ENCODE assay signal across 17 cellular contexts in genomic region chr1:159250817-159251216, GRCh38. TPM values are rescaled to one million over a fixed set of nuclear protein-coding genes. Genes with fewer than 3 reads are reported as not detected.
DNase-seq lines count a peak whose midpoint lies in the region; ATAC-seq, FAIRE-seq and TF ChIP-seq lines count a peak whose summit lies in the region.
"Had no signal": no experiment of that assay in that cellular context is flagged by ENCODE, and none has a peak within 500 bp of the region (broad histone marks: within the 10 kb centered on the region; RNA-seq: fewer than 3 reads in every experiment).

No MANE protein-coding gene starts in this region.

- peak; percentile 3 for DNase-seq in A673 (ENCODE audit: low spot score)
- DNase-seq in ELR (ENCODE audit: low read depth), result peak; percentile 35
- DNase-seq in NT2/D1 (ENCODE audit: low read depth, low spot score), result peak; percentile 20
- no peak for DNase-seq in epithelial cell of proximal tubule (ENCODE audit: low read depth)
- DNase-seq in NCI-H2107 (lab: John Stamatoyannopoulos, UW), result no peak
- no peak for DNase-seq in aorta
- DNase-seq in cerebellum (ENCODE audit: low spot score), result no peak
- DNase-seq in GM12892 (ENCODE audit: insufficient read length), result no peak
- DNase-seq: activated CD4-positive, alpha-beta memory T cell treated with anti-CD3 and anti-CD28 coated beads, Interleukin-2, amount 10 ng/mL, durations not matched to agents 7 days and 5 days; BE2C; DMS153; gastrocnemius medialis; H7; immature natural killer cell; NCI-H2081 had no signal

- no TSS peak for BruUV-seq in A673 (replicated peaks; lab: Mats Ljungman, UMichigan)

- ATAC-seq in aorta (ENCODE audit: low FRiP score), result no peak
- ATAC-seq: gastrocnemius medialis had no signal

- POLR2A ChIA-PET in A673 (lab: Charles Lee; ENCODE audit: low non-redundant PET), result no interaction called here

- H3K4me3 ChIP-seq in A673 (ENCODE audit: low read depth, low read length, poor library complexity, severe bottlenecking), result no peak overlapping the region
- no peak overlapping the region for H3K4me3 ChIP-seq in NT2/D1 (ENCODE audit: insufficient read length, low read depth)
- no peak overlapping the region for H3K4me3 ChIP-seq in epithelial cell of proximal tubule (ENCODE audit: low read depth, low read length)
- no peak overlapping the region for H3K4me3 ChIP-seq in aorta (ENCODE audit: low read length in 2 of 2)
- H3K4me3 ChIP-seq: gastrocnemius medialis had no signal

- H3K27me3 ChIP-seq in A673 (replicated peaks; ENCODE audit: insufficient read depth, low read depth, low read length, poor library complexity) (peaks cover 16% of the 10 kb centered on the region), NT2/D1 (ENCODE audit: insufficient read depth, insufficient read length) (no peaks in the 10 kb centered on the region), aorta (ENCODE audit: control insufficient read depth in 1 of 2, insufficient read depth in 2 of 2, low read length in 1 of 2) (no peaks in the 10 kb centered on the region)
- H3K27me3 ChIP-seq: BE2C, gastrocnemius medialis had no signal

- H3K4me1 ChIP-seq in A673 (ENCODE audit: insufficient read depth, low read length, poor library complexity, severe bottlenecking) (no peaks in the 10 kb centered on the region), NT2/D1 (ENCODE audit: insufficient read depth, insufficient read length) (no peaks in the 10 kb centered on the region), aorta (ENCODE audit: control insufficient read depth in 1 of 2, insufficient read depth in 2 of 2, low read length in 2 of 2) (no peaks in the 10 kb centered on the region)
- H3K4me1 ChIP-seq: BE2C, gastrocnemius medialis had no signal

- 63 to 65% methylated on average over 8 of the region's 8 CpGs for WGBS in aorta, 2 donors

- no peak for TF ChIP-seq CTCF in A673 (conservative IDR thresholded peaks at IDR 0.05; ENCODE audit: low read depth, low read length)
- peak; percentile 27 for TF ChIP-seq CTCF in epithelial cell of proximal tubule (conservative IDR thresholded peaks at IDR 0.05; ENCODE audit: low read depth, low read length)

- no peaks in the 10 kb centered on the region for H3K9me3 ChIP-seq in A673 (ENCODE audit: low read depth, low read length, poor library complexity, severe bottlenecking)
- H3K9me3 ChIP-seq in NT2/D1 (ENCODE audit: insufficient read depth, low read length), result peaks cover 15% of the 10 kb centered on the region
- peaks cover 7% of the 10 kb centered on the region for H3K9me3 ChIP-seq in aorta (ENCODE audit: control insufficient read depth, low read length)
- H3K9me3 ChIP-seq: BE2C, gastrocnemius medialis had no signal

- H3K27ac ChIP-seq in A673 (ENCODE audit: low read depth, low read length, poor library complexity, severe bottlenecking) (no peak overlapping the region), aorta (ENCODE audit: low read depth in 1 of 2, low read length in 2 of 2) (no peak overlapping the region)
- H3K27ac ChIP-seq: gastrocnemius medialis had no signal

- FAIRE-seq in GM12892 (lab: Jason Lieb, UNC), result no peak

- CTCF ChIA-PET in A673 (lab: Charles Lee), result no interaction called here

- no peaks in the 10 kb centered on the region for H3K36me3 ChIP-seq in A673 (ENCODE audit: insufficient read depth, low read length, poor library complexity, severe bottlenecking)
- H3K36me3 ChIP-seq in NT2/D1 (ENCODE audit: insufficient read depth, insufficient read length, low read length), result no peaks in the 10 kb centered on the region
- no peaks in the 10 kb centered on the region for H3K36me3 ChIP-seq in aorta (ENCODE audit: control insufficient read depth in 1 of 2, insufficient read depth in 2 of 2, low read length in 1 of 2)
- H3K36me3 ChIP-seq: BE2C, gastrocnemius medialis had no signal

- no peak for TF ChIP-seq POLR2A in GM12892 (IDR thresholded peaks at IDR 0.05; ENCODE audit: low read depth, low read length)

- intact Hi-C loops in A673 (cut with micrococcal nuclease; ENCODE audit: unreplicated experiment) (no loop called here), aorta (cut with DNase I) (no loop called here)

- no peak overlapping the region for H3K9ac ChIP-seq in NT2/D1 (ENCODE audit: insufficient read length, low read depth)

RNA-seq across cellular contexts. Expression of gene ACKR1, which starts 46.1 kb away (rescaled TPM):
- total RNA-seq in A673 (2021), result not detected in 2 replicates
- not detected in 2 replicates for total RNA-seq in epithelial cell of proximal tubule
- total RNA-seq in aorta, result 100 to 1,000 TPM; 153 to 226 TPM
- 1 to 10 TPM; 1.4 TPM for polyA plus RNA-seq in aorta
- 4.2 TPM for total RNA-seq in cerebellum
- 2.1 TPM for polyA plus RNA-seq in GM12892 (2012; ENCODE audit: missing spikeins)
- total RNA-seq: activated CD4-positive, alpha-beta memory T cell treated with anti-CD3 and anti-CD28 coated beads, Interleukin-2, amount 10 ng/mL, durations not matched to agents 7 days and 5 days; activated T-helper 1 cell treated with anti-CD3 and anti-CD28 coated beads, Interleukin-12 subunit alpha, Interleukin-12 subunit beta, Interleukin-2, Interleukin-4 antibody, amounts not matched to agents 30 ng/mL and 10 ng/mL and 1 ng/mL, durations not matched to agents 14 hours and 24 hours and 36 hours; H7 had no signal
- polyA plus RNA-seq: immature natural killer cell had no signal

RNA-seq across cellular contexts. Expression of gene FCER1A, which starts 51.3 kb away (rescaled TPM):
- total RNA-seq in A673 (2021) (not detected in 2 replicates), epithelial cell of proximal tubule (not detected in 2 replicates), aorta (1 to 10 TPM; 1.5 to 3.9 TPM), cerebellum (not detected)
- 1 to 10 TPM in 1 of 2 donors, under 1 TPM in 1; 0.88 to 1.3 TPM for polyA plus RNA-seq in aorta
- polyA plus RNA-seq in GM12892 (2012; ENCODE audit: missing spikeins), result not detected
- total RNA-seq: activated CD4-positive, alpha-beta memory T cell treated with anti-CD3 and anti-CD28 coated beads, Interleukin-2, amount 10 ng/mL, durations not matched to agents 7 days and 5 days; activated T-helper 1 cell treated with anti-CD3 and anti-CD28 coated beads, Interleukin-12 subunit alpha, Interleukin-12 subunit beta, Interleukin-2, Interleukin-4 antibody, amounts not matched to agents 30 ng/mL and 10 ng/mL and 1 ng/mL, durations not matched to agents 14 hours and 24 hours and 36 hours; gastrocnemius medialis; H7; neural crest cell had no signal

Comparison
In these comparisons a context has a peak if more than half of its experiments do, and no peak if none do; other contexts are left out.
1. DNase-seq: peak in A673 (single experiment), ELR (single experiment) and NT2/D1 (single experiment); none in epithelial cell of proximal tubule (single experiment), NCI-H2107 (single experiment), aorta (0 of 2), cerebellum (single experiment) and GM12892 (single experiment).
2. RNA of gene ACKR1, which starts 46.1 kb away (total RNA-seq): 153 to 226 TPM in aorta; 4.2 TPM in cerebellum (single experiment), not detected in A673 and not detected in epithelial cell of proximal tubule; every median in the first group is over 10 times any median in the second.